8 cellular contexts compared by ENCODE assay signal in genomic region chr11:95338430-95338991, GRCh38.
A peak's percentile ranks its signal among the peaks of the same experiment; 100 is the strongest.
DNase-seq lines count a peak whose midpoint lies in the region; TF ChIP-seq lines count a peak whose summit lies in the region.

No MANE protein-coding gene starts in this region.

- peak overlapping the region; percentile 72 for H3K27ac ChIP-seq in mesodermal cell (ENCODE audit: low read depth, low read length, severe bottlenecking)

- H3K36me3 ChIP-seq in mesodermal cell (ENCODE audit: control insufficient read depth, insufficient read depth, low read length) = no peaks in the 10 kb centered on the region

- WGBS in mesodermal cell (ENCODE audit: insufficient coverage in 2 of 2), 2 experiments = 61 to 73% methylated on average over 2 to 4 of the region's 4 CpGs

- H3K27ac Mint-ChIP-seq in activated CD4-positive, alpha-beta memory T cell treated with anti-CD3 and anti-CD28 coated beads for 36 hours = no peak overlapping the region

- CTCF ChIA-PET in activated CD4-positive, alpha-beta memory T cell treated with anti-CD3 and anti-CD28 coated beads for 36 hours (lab: Charles Lee) = no interaction called here

- intact Hi-C loops in activated CD4-positive, alpha-beta memory T cell treated with anti-CD3 and anti-CD28 coated beads for 36 hours (cut with micrococcal nuclease) = loop anchor here (5.0 kb wide), 2 partner anchors 186 to 364 kb away; no protein-coding TSS in a partner anchor

- peak; percentile 19 for DNase-seq in AG09319 (ENCODE audit: extremely low read depth, low read depth)
- DNase-seq in NCI-H2029 treated with DMSO at 0.1 percent for 48 hours (lab: John Stamatoyannopoulos, UW) = peak; percentile 61
- DNase-seq in dermis blood vessel endothelial cell = peak; percentile 30
- no peak for DNase-seq in NK-92 (lab: John Stamatoyannopoulos, UW; ENCODE audit: unreplicated experiment)
- DNase-seq in activated CD4-positive, alpha-beta memory T cell treated with anti-CD3 and anti-CD28 coated beads for 36 hours = no peak
- no peak for DNase-seq in stimulated activated CD4-positive, alpha-beta T cell treated with anti-CD3 and anti-CD28 coated beads, Interleukin-4, amount 100 ng/mL, for 1 hour
- DNase-seq in HuH-7 (ENCODE audit: low spot score) = no peak

- H3K4me3 Mint-ChIP-seq in activated CD4-positive, alpha-beta memory T cell treated with anti-CD3 and anti-CD28 coated beads for 36 hours = no peak overlapping the region

- no peak overlapping the region for H3K4me3 ChIP-seq in mesodermal cell (ENCODE audit: extremely low read depth, insufficient read depth, low read length, poor library complexity, severe bottlenecking)

- POLR2A ChIA-PET in activated CD4-positive, alpha-beta memory T cell treated with anti-CD3 and anti-CD28 coated beads for 36 hours (lab: Charles Lee) = no interaction called here

- H3K4me1 ChIP-seq in mesodermal cell (ENCODE audit: control insufficient read depth, insufficient read depth, low read length, poor library complexity, severe bottlenecking) = peaks cover 31% of the 10 kb centered on the region

- peaks cover 8% of the 10 kb centered on the region for H3K4me1 Mint-ChIP-seq in activated CD4-positive, alpha-beta memory T cell treated with anti-CD3 and anti-CD28 coated beads for 36 hours (ENCODE audit: low read depth)

- no peak for TF ChIP-seq CTCF in AG09319 (IDR thresholded peaks at IDR 0.05; ENCODE audit: low read depth, low read length)

- no peaks in the 10 kb centered on the region for H3K9me3 Mint-ChIP-seq in activated CD4-positive, alpha-beta memory T cell treated with anti-CD3 and anti-CD28 coated beads for 36 hours

- H3K36me3 Mint-ChIP-seq in activated CD4-positive, alpha-beta memory T cell treated with anti-CD3 and anti-CD28 coated beads for 36 hours = no peaks in the 10 kb centered on the region

- no peaks in the 10 kb centered on the region for H3K9me3 ChIP-seq in mesodermal cell (ENCODE audit: control insufficient read depth, low read length)

- H3K27me3 Mint-ChIP-seq in activated CD4-positive, alpha-beta memory T cell treated with anti-CD3 and anti-CD28 coated beads for 36 hours = peaks cover 2% of the 10 kb centered on the region

Comparison
In these comparisons a context has a peak if more than half of its experiments do, and no peak if none do; other contexts are left out.
1. DNase-seq: peak in AG09319 (single experiment), NCI-H2029 treated with DMSO at 0.1 percent for 48 hours (single experiment) and dermis blood vessel endothelial cell (single experiment); none in NK-92 (single experiment), activated CD4-positive, alpha-beta memory T cell treated with anti-CD3 and anti-CD28 coated beads for 36 hours (single experiment), stimulated activated CD4-positive, alpha-beta T cell treated with anti-CD3 and anti-CD28 coated beads, Interleukin-4, amount 100 ng/mL, for 1 hour (single experiment) and HuH-7 (single experiment).